In genomic region chr5:154445422-154446182, GRCh38 we compare ENCODE assay signal across 8 cellular contexts. TPM values are rescaled to one million over a fixed set of nuclear protein-coding genes. Genes with fewer than 3 reads are reported as not detected.
DNase-seq lines count a peak whose midpoint lies in the region; ATAC-seq and TF ChIP-seq lines count a peak whose summit lies in the region.

Gene SAP30L, plus strand, starts transcription at chr5:154445997. Its CDS starts 608 bp downstream, at chr5:154446605.

- peak; percentile 17 for TF ChIP-seq POLR2A in breast epithelium (IDR thresholded peaks at IDR 0.05)

- TF ChIP-seq CTCF in AG04450 (IDR thresholded peaks at IDR 0.05; ENCODE audit: low read depth, low read length) = no peak
- no peak for TF ChIP-seq CTCF in WERI-Rb-1 (IDR thresholded peaks at IDR 0.05; ENCODE audit: low read depth, low read length)
- TF ChIP-seq CTCF in breast epithelium (IDR thresholded peaks at IDR 0.05) = peak in 1 of 3 donors; percentile 7

- POLR2A ChIA-PET in AG04450 (lab: Yijun Ruan, JAX) = interaction anchor here (0.6 kb wide), 1 partner anchor 202 kb away, joined by 3 read pairs; no protein-coding TSS in a partner anchor

- peaks cover 11% of the 10 kb centered on the region for H3K36me3 ChIP-seq in WERI-Rb-1
- no peaks in the 10 kb centered on the region for H3K36me3 ChIP-seq in breast epithelium
- peaks cover 13% of the 10 kb centered on the region for H3K36me3 ChIP-seq in iPS-20b (ENCODE audit: insufficient read depth, low read depth, low read length)

- intact Hi-C loops in breast epithelium (cut with DNase I; ENCODE audit: low total_unique reads) = no loop called here

- DNase-seq in AG04450 (ENCODE audit: low read depth, low spot score) (peak; percentile 70), NCI-H2227 (lab: John Stamatoyannopoulos, UW; ENCODE audit: unreplicated experiment) (peak; percentile 94), WERI-Rb-1 (peak; percentile 95), breast epithelium (ENCODE audit: low spot score in 2 of 2) (peak; percentile 91 to 92)

- peak within 1 kb of the TSS; percentile 93 for H3K4me3 ChIP-seq in AG04450 (ENCODE audit: low read depth, low read length)
- H3K4me3 ChIP-seq in WERI-Rb-1 (ENCODE audit: low read depth, low read length) = peak within 1 kb of the TSS; percentile 80
- H3K4me3 ChIP-seq in breast epithelium = peak within 1 kb of the TSS; percentile 97 to 98 (median 98)
- H3K4me3 ChIP-seq in iPS-20b (ENCODE audit: low read length) = peak within 1 kb of the TSS; percentile 78
- H3K4me3 ChIP-seq in skin epidermis = peak within 1 kb of the TSS; percentile 64 to 99 (median 96)

- CTCF ChIA-PET in AG04450 (lab: Charles Lee) = interaction anchor here (1.3 kb wide), 1 partner anchor 21 kb away, joined by 3 read pairs; no protein-coding TSS in a partner anchor

- no peaks in the 10 kb centered on the region for H3K9me3 ChIP-seq in AG04450 (ENCODE audit: control insufficient read depth, insufficient read depth, low read length)
- H3K9me3 ChIP-seq in WERI-Rb-1 (ENCODE audit: severe bottlenecking) = no peaks in the 10 kb centered on the region
- no peaks in the 10 kb centered on the region for H3K9me3 ChIP-seq in breast epithelium
- H3K9me3 ChIP-seq in iPS-20b (ENCODE audit: insufficient read depth, low read depth, low read length) = no peaks in the 10 kb centered on the region

- H3K27ac ChIP-seq in AG04450 (ENCODE audit: low read depth, low read length) = peak within 1 kb of the TSS; percentile 21
- peak within 1 kb of the TSS; percentile 65 for H3K27ac ChIP-seq in WERI-Rb-1
- H3K27ac ChIP-seq in breast epithelium = peak within 1 kb of the TSS; percentile 77 to 87
- H3K27ac ChIP-seq in iPS-20b (ENCODE audit: low read length) = no peak within 1 kb of the TSS
- H3K27ac ChIP-seq in skin epidermis = peak within 1 kb of the TSS; percentile 64 to 94 (median 91)

- H3K4me1 ChIP-seq in breast epithelium = peaks cover 0 to 7% of the 10 kb centered on the region in 2 donors
- peaks cover 6% of the 10 kb centered on the region for H3K4me1 ChIP-seq in iPS-20b (ENCODE audit: insufficient read depth, low read length)

- peak within 1 kb of the TSS; percentile 71; the same call in 1 of the 2 replicates for H3K9ac ChIP-seq in iPS-20b (ENCODE audit: low read depth, low read length)

- no peaks in the 10 kb centered on the region for H3K27me3 ChIP-seq in AG04450 (ENCODE audit: control insufficient read depth, insufficient read depth, low read length)
- no peaks in the 10 kb centered on the region for H3K27me3 ChIP-seq in WERI-Rb-1 (ENCODE audit: insufficient read depth, low read depth, severe bottlenecking)
- no peaks in the 10 kb centered on the region for H3K27me3 ChIP-seq in breast epithelium
- peaks cover 20% of the 10 kb centered on the region; the same call in 1 of the 2 replicates for H3K27me3 ChIP-seq in iPS-20b (ENCODE audit: insufficient read depth, low read length)

- ATAC-seq in GM18873 (IDR thresholded peaks at IDR 0.05; ENCODE audit: low FRiP score, unreplicated experiment) (peak; percentile 92), HG03135 (IDR thresholded peaks at IDR 0.05; ENCODE audit: unreplicated experiment) (peak; percentile 93)

RNA-seq across cellular contexts. Expression of gene SAP30L, which starts in this region (rescaled TPM):
- 36.5 and 51.9 TPM in 2 replicates for polyA plus RNA-seq in AG04450 (2011; rRNA removed)
- 14.4 and 18.6 TPM in 2 replicates for polyA minus RNA-seq in AG04450 (2011; rRNA and poly(A)+ RNA removed)
- 10 to 100 TPM; 29.7 to 54.4 (median 43.7) TPM for total RNA-seq in breast epithelium
